11 cellular contexts compared by ENCODE assay signal in the genomic region with DNA sequence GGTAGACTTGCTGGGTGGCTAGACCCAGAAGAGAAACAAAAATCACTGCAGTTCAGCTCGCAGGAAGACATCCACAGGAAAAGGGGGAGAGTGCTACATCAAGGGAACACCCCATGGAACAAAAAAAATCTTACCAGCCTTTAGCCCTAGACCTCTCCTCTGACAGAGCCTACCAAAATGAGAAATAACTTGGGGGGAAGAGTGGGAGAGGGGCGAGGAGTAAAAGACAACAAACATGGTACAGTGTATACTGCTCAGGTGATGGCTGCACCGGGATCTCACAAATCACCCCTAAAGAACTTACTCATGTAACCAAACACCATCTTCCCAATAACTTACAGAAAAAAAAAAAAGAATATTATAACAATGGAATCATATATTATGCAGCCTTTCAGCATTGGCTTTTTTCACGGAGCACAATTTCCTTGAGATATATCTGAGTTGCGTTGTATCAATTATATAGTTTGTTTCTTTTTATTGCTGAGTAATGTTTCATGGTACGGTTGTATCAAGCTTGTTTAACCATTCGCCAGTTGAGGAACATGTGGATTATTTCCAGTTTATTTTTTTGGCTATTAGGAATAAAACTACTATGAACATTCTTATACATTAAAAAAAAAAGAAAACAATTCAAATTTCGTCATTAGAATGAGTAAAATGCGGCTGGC.
"Had no signal": no experiment of that assay in that cellular context is flagged by ENCODE, and none has a peak within 500 bp of the region (broad histone marks: within the 10 kb centered on the region; RNA-seq: fewer than 3 reads in every experiment).

No MANE protein-coding gene starts in this region.

- H3K4me3 ChIP-seq: GM23248, GM23338, HAP-1 had no signal

- H3K4me1 ChIP-seq: HAP-1 had no signal

- H3K4me1 Mint-ChIP-seq: GM23338, H9 had no signal

- H3K4me2 ChIP-seq: GM23338 had no signal

- H3K36me3 ChIP-seq: HAP-1 had no signal

- H3K27ac ChIP-seq: GM23248 had no signal

- H3K9me3 Mint-ChIP-seq: GM23338, HFFc6 had no signal

- H3K27ac Mint-ChIP-seq: GM23338, H9, HFFc6 had no signal

- H3K4me3 Mint-ChIP-seq: GM23338, H9, HFFc6 had no signal

- H3K9ac ChIP-seq: GM23248 had no signal

- H3K9me3 ChIP-seq: HAP-1 had no signal

- H2AFZ ChIP-seq: GM23248, GM23338 had no signal

- ATAC-seq: GM23338, HCT116 had no signal

- DNase-seq: GM23248, GOT3, H7, H9, HCEC 1CT, HFFc6 had no signal

- FAIRE-seq: H1, H54 had no signal
